In genomic region chr13:88417801-88418200, GRCh38 we compare ENCODE assay signal across 7 cellular contexts.
"Had no signal": no experiment of that assay in that cellular context is flagged by ENCODE, and none has a peak within 500 bp of the region (broad histone marks: within the 10 kb centered on the region; RNA-seq: fewer than 3 reads in every experiment).

No MANE protein-coding gene starts in this region.

- DNase-seq: Karpas-422, Kasumi-1, KBM-7, KG1 had no signal

- H3K9ac ChIP-seq: KMS-11 had no signal

- FAIRE-seq: HTR-8/SVneo had no signal

- H3K27ac ChIP-seq: HL-60, KMS-11 had no signal

- H3K4me2 ChIP-seq: KMS-11 had no signal
